12 cellular contexts compared by ENCODE assay signal in the genomic region with DNA sequence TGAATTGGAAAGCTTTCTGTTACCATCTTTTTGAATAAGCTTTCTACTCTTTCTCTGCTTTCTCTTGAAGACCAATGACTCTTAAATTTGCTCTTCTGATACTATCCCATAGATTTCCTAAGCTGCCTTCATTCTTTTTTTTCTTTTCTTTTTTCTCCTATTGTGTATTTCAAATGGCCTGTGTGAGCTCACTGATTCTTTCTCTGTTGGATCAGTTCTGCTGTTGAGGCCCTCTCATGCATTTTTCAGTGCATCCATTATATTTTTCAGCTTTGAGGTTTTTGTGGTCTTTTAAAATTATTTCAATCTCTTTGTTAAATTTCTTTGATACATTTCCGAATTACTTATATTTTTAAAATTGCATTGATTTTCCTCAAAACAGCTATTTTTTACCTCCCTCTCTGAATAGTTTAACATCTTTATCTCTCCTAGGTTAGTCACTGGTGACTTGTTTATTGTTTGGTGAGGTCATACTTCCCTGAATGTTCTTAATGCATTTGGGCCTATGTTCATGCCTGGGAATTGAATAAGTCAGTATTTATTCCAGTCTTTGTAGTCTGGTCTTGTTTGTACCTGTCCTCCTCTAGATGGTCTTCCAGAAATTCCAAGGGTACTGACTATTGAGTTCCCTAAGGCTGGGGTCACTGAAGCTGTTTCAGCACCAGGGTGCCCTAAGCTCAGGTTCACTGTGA.
"Had no signal": no experiment of that assay in that cellular context is flagged by ENCODE, and none has a peak within 500 bp of the region (broad histone marks: within the 10 kb centered on the region; RNA-seq: fewer than 3 reads in every experiment).

No MANE protein-coding gene starts in this region.

- DNase-seq: heart right ventricle; hypothalamus; natural killer cell; nucleus accumbens; spleen; stimulated activated CD4-positive, alpha-beta T cell treated with anti-CD3 and anti-CD28 coated beads, Interleukin-15, amount 100 ng/mL, for 24 hours; stimulated activated CD4-positive, alpha-beta T cell treated with anti-CD3 and anti-CD28 coated beads, Interleukin-1b, Interleukin-23, amount 100 ng/mL, for 48 hours; stimulated activated CD4-positive, alpha-beta T cell treated with anti-CD3 and anti-CD28 coated beads, Interleukin-4, amount 100 ng/mL, for 24 hours; tibial artery; upper lobe of left lung had no signal

- H2AFZ ChIP-seq: parathyroid adenoma had no signal

- H3K27me3 ChIP-seq: upper lobe of left lung had no signal

- H3K79me2 ChIP-seq: parathyroid adenoma had no signal

- H3K27ac ChIP-seq: heart right ventricle, parathyroid adenoma, prostate gland, spleen, tibial artery, upper lobe of left lung had no signal

- H3K9me3 ChIP-seq: prostate gland, upper lobe of left lung had no signal

- H3K36me3 ChIP-seq: heart right ventricle, prostate gland, spleen, tibial artery, upper lobe of left lung had no signal

- H3K9ac ChIP-seq: parathyroid adenoma had no signal

- H3K4me1 ChIP-seq: heart right ventricle, parathyroid adenoma, prostate gland, spleen, tibial artery, upper lobe of left lung had no signal

- H3K4me3 ChIP-seq: heart right ventricle, prostate gland, spleen, tibial artery, upper lobe of left lung had no signal
